ENCODE assay signal across 8 cellular contexts in the genomic region with DNA sequence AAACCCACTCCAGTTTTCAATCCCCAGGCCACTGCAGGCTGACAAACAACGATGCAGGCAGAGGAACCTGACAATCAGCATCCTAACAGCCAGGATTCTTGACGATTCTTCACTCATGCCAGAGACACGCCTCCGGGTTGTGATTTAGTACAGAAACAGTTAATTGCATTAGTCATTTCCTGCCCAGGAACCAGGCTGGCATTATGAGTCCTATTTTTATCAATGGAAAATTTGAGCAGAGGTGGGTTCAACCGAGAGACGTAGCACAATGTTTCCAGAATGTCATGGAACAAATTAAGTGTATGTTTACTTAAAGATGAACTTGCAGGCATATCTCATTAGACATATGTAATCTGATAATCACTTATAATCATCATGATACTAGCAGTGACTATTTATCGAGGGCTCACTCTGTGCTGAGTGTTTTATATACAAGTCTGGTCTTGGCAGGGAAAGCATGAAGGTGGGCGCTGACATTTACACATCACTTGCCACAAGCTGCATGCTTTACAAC.
DNase-seq lines count a peak whose midpoint lies in the region; ATAC-seq and TF ChIP-seq lines count a peak whose summit lies in the region.

No MANE protein-coding gene starts in this region.

- no peaks in the 10 kb centered on the region for H3K9me3 ChIP-seq in WERI-Rb-1 (ENCODE audit: severe bottlenecking)

- H3K36me3 ChIP-seq in WERI-Rb-1: no peaks in the 10 kb centered on the region

- H3K27me3 ChIP-seq in WERI-Rb-1 (ENCODE audit: insufficient read depth, low read depth, severe bottlenecking): no peaks in the 10 kb centered on the region

- TF ChIP-seq POLR2A in GM18505 (IDR thresholded peaks at IDR 0.05; ENCODE audit: borderline replicate concordance, extremely low read depth, insufficient read depth, insufficient read length): no peak

- DNase-seq in SHP77 treated with DMSO at 0.1 percent for 48 hours (lab: John Stamatoyannopoulos, UW) (peak; percentile 2), SHP77 (lab: John Stamatoyannopoulos, UW) (no peak), RPMI8226 (peak; percentile 52), dermis microvascular lymphatic vessel endothelial cell (ENCODE audit: low read depth in 2 of 2) (peak; percentile 94 to 95), DMS114 treated with DMSO at 0.1 percent for 48 hours (lab: John Stamatoyannopoulos, UW; ENCODE audit: unreplicated experiment) (no peak), WERI-Rb-1 (no peak)
- DNase-seq in stimulated activated CD4-positive, alpha-beta T cell treated with anti-CD3 and anti-CD28 coated beads, TNF-alpha, amount 100 ng/mL, for 4 hours (ENCODE audit: low read depth in 3 of 3): peak in 2 of 3 experiments; percentile 19 to 35

- no peak overlapping the region for H3K4me3 ChIP-seq in WERI-Rb-1 (ENCODE audit: low read depth, low read length)

- ATAC-seq in GM18505 (IDR thresholded peaks at IDR 0.05; ENCODE audit: unreplicated experiment): no peak

- TF ChIP-seq CTCF in WERI-Rb-1 (IDR thresholded peaks at IDR 0.05; ENCODE audit: low read depth, low read length): no peak

- no peak overlapping the region for H3K27ac ChIP-seq in WERI-Rb-1

Comparison
In these comparisons a context has a peak if more than half of its experiments do, and no peak if none do; other contexts are left out.
1. DNase-seq: peak in SHP77 treated with DMSO at 0.1 percent for 48 hours (single experiment), RPMI8226 (single experiment), dermis microvascular lymphatic vessel endothelial cell (2 of 2) and stimulated activated CD4-positive, alpha-beta T cell treated with anti-CD3 and anti-CD28 coated beads, TNF-alpha, amount 100 ng/mL, for 4 hours (2 of 3); none in SHP77 (0 of 2), DMS114 treated with DMSO at 0.1 percent for 48 hours (single experiment) and WERI-Rb-1 (single experiment).